ENCODE assay signal across 8 cellular contexts in genomic region chr2:132415256-132416079, GRCh38. TPM values are rescaled to one million over a fixed set of nuclear protein-coding genes. Genes with fewer than 3 reads are reported as not detected.
DNase-seq lines count a peak whose midpoint lies in the region; ATAC-seq and TF ChIP-seq lines count a peak whose summit lies in the region.

No MANE protein-coding gene starts in this region.

- peak overlapping the region; percentile 75 for H3K9ac ChIP-seq in adipocyte (ENCODE audit: low read length)

- H3K27me3 ChIP-seq in adipocyte (replicated peaks; ENCODE audit: control insufficient read depth, insufficient read depth, low read length) (no peaks in the 10 kb centered on the region), transverse colon (no peaks in the 10 kb centered on the region)

- ATAC-seq in left colon (peak; percentile 59), GM21619 (IDR thresholded peaks at IDR 0.05; ENCODE audit: unreplicated experiment) (no peak), GM19395 (IDR thresholded peaks at IDR 0.05; ENCODE audit: unreplicated experiment) (no peak)

- no peak for TF ChIP-seq CTCF in transverse colon (IDR thresholded peaks at IDR 0.05)

- peak; percentile 58 for DNase-seq in NCI-H2196 (lab: John Stamatoyannopoulos, UW; ENCODE audit: unreplicated experiment)
- no peak for DNase-seq in NCI-H2196 treated with DMSO at 0.1 percent for 48 hours (lab: John Stamatoyannopoulos, UW; ENCODE audit: unreplicated experiment)
- peak; percentile 52 for DNase-seq in adipocyte (ENCODE audit: low read depth)
- peak; percentile 33 to 66 for DNase-seq in left colon
- DNase-seq in transverse colon = peak; percentile 15
- no peak for DNase-seq in activated naive CD4-positive, alpha-beta T cell (lab: John Stamatoyannopoulos, UW)

- in situ Hi-C loops in transverse colon (cut with MboI; ENCODE audit: low pct_ligation_motif_present in 1 of 4, low pct_unique_long_range_greater_than_20kb in 1 of 4, low sequenced_read_pairs in 3 of 4) = no loop called here

- TF ChIP-seq EP300 in transverse colon (IDR thresholded peaks at IDR 0.05; ENCODE audit: low read depth) = no peak

- H3K4me1 ChIP-seq in adipocyte (ENCODE audit: control insufficient read depth, insufficient read depth, low read length) (peaks cover 16% of the 10 kb centered on the region), transverse colon (peaks cover 0 to 26% (median 14%) of the 10 kb centered on the region in 4 donors)

- peak; percentile 59 for TF ChIP-seq POLR2A in transverse colon (IDR thresholded peaks at IDR 0.05)

- intact Hi-C loops in left colon (cut with DNase I, micrococcal nuclease) = no loop called here
- intact Hi-C loops in transverse colon (cut with DNase I; ENCODE audit: low total_unique reads) = no loop called here

- 35 to 73% methylated on average over 2 to 18 of the region's 22 CpGs for WGBS in transverse colon (ENCODE audit: low coverage in 1 of 2), 2 donors

- H3K27ac ChIP-seq in transverse colon = peak overlapping the region; percentile 86 to 94 (median 92)

- H3K4me3 ChIP-seq in adipocyte (ENCODE audit: low read length) (peak overlapping the region; percentile 75), transverse colon (peak overlapping the region; percentile 32 to 59 (median 48))

- H3K36me3 ChIP-seq in adipocyte (ENCODE audit: control insufficient read depth, insufficient read depth, low read length, severe bottlenecking) (no peaks in the 10 kb centered on the region), transverse colon (no peaks in the 10 kb centered on the region)

- H3K9me3 ChIP-seq in adipocyte (ENCODE audit: control insufficient read depth, low read length) (no peaks in the 10 kb centered on the region), transverse colon (no peaks in the 10 kb centered on the region)

RNA-seq across cellular contexts. Expression of gene GPR39, which starts 1.1 kb away (rescaled TPM):
- total RNA-seq in left colon (10 to 100 TPM; 22.1 to 22.3 TPM), transverse colon (10 to 100 TPM; 26.3 to 85.3 (median 39.6) TPM)

Comparison
In these comparisons a context has a peak if more than half of its experiments do, and no peak if none do; other contexts are left out.
1. DNase-seq: peak in NCI-H2196 (single experiment), adipocyte (single experiment), left colon (2 of 2) and transverse colon (single experiment); none in NCI-H2196 treated with DMSO at 0.1 percent for 48 hours (single experiment) and activated naive CD4-positive, alpha-beta T cell (0 of 4).